In the genomic region with DNA sequence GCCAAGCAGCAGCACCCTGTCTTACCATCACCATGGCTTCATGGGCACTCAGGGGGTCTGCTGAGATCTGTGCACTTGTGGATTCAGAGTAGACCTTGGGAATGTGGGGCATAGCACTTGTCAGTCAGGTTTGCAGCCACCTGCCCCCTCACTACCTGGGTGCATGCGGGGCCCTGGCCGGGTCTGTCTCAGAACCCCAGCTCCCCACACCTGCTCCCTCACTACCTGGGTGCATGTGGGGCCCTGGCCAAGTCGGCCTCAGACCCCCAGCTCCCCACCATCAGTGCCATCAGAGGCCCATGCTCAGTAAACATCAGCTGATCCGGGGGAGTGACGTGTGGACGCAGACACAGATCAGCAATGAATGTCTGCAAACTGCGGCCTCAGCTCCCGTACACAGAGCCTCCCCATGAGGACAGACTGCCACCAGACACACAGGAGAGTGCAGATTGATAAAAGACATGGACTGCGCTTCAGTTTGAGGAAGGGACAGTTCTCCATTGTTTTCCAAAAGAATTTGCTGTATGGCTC, we compare ENCODE assay signal across 1 cellular context.
A peak's percentile ranks its signal among the peaks of the same experiment; 100 is the strongest.
TF ChIP-seq lines count a peak whose summit lies in the region.

No MANE protein-coding gene starts in this region.

TF ChIP-seq in HepG2, 621 proteins besides CTCF, POLR2A, EP300 and RAD21:
- TF ChIP-seq, protein P1, sequence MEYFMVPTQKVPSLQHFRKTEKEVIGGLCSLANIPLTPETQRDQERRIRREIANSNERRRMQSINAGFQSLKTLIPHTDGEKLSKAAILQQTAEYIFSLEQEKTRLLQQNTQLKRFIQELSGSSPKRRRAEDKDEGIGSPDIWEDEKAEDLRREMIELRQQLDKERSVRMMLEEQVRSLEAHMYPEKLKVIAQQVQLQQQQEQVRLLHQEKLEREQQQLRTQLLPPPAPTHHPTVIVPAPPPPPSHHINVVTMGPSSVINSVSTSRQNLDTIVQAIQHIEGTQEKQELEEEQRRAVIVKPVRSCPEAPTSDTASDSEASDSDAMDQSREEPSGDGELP (IDR thresholded peaks at IDR 0.05; ENCODE audit: borderline replicate concordance, low read depth), result peak; percentile 60; the same call in 1 of the 2 replicates
- TF ChIP-seq ZNF768 (CRISPR knock-in tag; IDR thresholded peaks at IDR 0.05) (peak; percentile 26; the same call in 1 of the 2 replicates), ZNF564 (CRISPR knock-in tag; IDR thresholded peaks at IDR 0.05) (no peak)
